ENCODE assay signal across 16 cellular contexts in the genomic region with DNA sequence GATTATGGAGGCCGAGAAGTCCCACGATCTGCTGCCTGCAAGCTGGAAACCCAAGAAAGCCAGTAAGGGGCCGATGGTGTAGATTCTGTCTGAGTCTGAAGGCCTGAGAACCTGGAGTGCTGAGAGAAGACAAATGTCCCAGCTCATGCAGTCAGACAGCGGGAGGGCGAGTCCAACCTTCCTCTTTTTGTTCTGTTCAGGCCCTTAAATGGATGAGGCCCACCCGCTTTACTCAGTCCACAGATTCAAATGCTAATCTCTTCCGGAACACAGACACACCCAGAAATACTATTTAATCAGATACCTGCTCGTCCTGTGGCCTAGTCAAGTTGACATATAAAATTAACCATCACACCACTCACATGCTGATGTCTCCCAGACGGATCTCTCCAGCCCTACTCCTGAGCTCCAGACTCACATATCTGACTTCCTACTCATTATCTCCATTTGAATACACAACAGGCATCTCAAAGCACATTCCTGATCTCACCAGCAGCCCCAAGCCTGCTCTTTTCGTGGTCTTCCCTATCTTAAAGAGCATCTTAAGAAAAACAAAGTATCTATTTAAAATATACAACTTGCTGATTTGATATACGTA. TPM values are rescaled to one million over a fixed set of nuclear protein-coding genes. Genes with fewer than 3 reads are reported as not detected.
DNase-seq lines count a peak whose midpoint lies in the region; ATAC-seq and TF ChIP-seq lines count a peak whose summit lies in the region.
"Had no signal": no experiment of that assay in that cellular context is flagged by ENCODE, and none has a peak within 500 bp of the region (broad histone marks: within the 10 kb centered on the region; RNA-seq: fewer than 3 reads in every experiment).

No MANE protein-coding gene starts in this region.

- H3K4me1 Mint-ChIP-seq in natural killer cell (peaks cover 27 to 31% of the 10 kb centered on the region in 2 donors), Calu3 (ENCODE audit: low read depth, unreplicated experiment) (no peaks in the 10 kb centered on the region)

- WGBS in ectodermal cell, 2 experiments, result 53 to 54% methylated on average over 10 of the region's 11 CpGs

- in situ Hi-C loops in Caki2 (cut with HindIII; ENCODE audit: low pct_unique_long_range_greater_than_20kb, low sequenced_read_pairs), result no loop called here

- no peak overlapping the region for H3K9ac ChIP-seq in NT2/D1 (ENCODE audit: insufficient read length, low read depth)

- H3K9me3 Mint-ChIP-seq in natural killer cell (no peaks in the 10 kb centered on the region), Calu3 (ENCODE audit: low read depth, unreplicated experiment) (peaks cover 4% of the 10 kb centered on the region)

- peak overlapping the region; percentile 12 for H3K27ac ChIP-seq in ectodermal cell (ENCODE audit: insufficient read depth, low read depth, low read length, poor library complexity, severe bottlenecking)

- DNase-seq in Caki2 (ENCODE audit: low read depth) (peak; percentile 31), NT2/D1 (ENCODE audit: low read depth, low spot score) (peak; percentile 68), natural killer cell (no peak), Calu3 (no peak), middle frontal gyrus (ENCODE audit: extremely low spot score, low spot score) (no peak), NCI-H524 (lab: John Stamatoyannopoulos, UW) (no peak)
- no peak for DNase-seq in activated CD4-positive, alpha-beta T cell treated with anti-CD3 and anti-CD28 coated beads, Interleukin-2, amount 50 U/mL, for 4 hours
- DNase-seq: amygdala; CD4-positive, CD25-positive, alpha-beta regulatory T cell; HCEC 1CT had no signal

- ATAC-seq in natural killer cell, result no peak

- H3K9me3 ChIP-seq in NT2/D1 (ENCODE audit: insufficient read depth, low read length), result no peaks in the 10 kb centered on the region
- H3K9me3 ChIP-seq in ectodermal cell (ENCODE audit: control insufficient read depth, low read length), result no peaks in the 10 kb centered on the region

- TF ChIP-seq CTCF in natural killer cell (IDR thresholded peaks at IDR 0.05), result no peak
- TF ChIP-seq CTCF in Calu3 (IDR thresholded peaks at IDR 0.05; ENCODE audit: unreplicated experiment), result no peak

- H3K27me3 Mint-ChIP-seq in natural killer cell (ENCODE audit: low read depth in 2 of 2), result no peaks in the 10 kb centered on the region
- no peaks in the 10 kb centered on the region for H3K27me3 Mint-ChIP-seq in Calu3 (ENCODE audit: unreplicated experiment)
- H3K27me3 Mint-ChIP-seq: CD4-positive, CD25-positive, alpha-beta regulatory T cell had no signal

- H3K4me3 Mint-ChIP-seq in natural killer cell (no peak overlapping the region), Calu3 (ENCODE audit: low read depth, unreplicated experiment) (no peak overlapping the region)
- H3K4me3 Mint-ChIP-seq: CD4-positive, CD25-positive, alpha-beta regulatory T cell had no signal

- CTCF ChIA-PET in Calu3 (lab: Charles Lee), result interaction anchor here (0.6 to 1.1 kb wide), 2 partner anchors 20 to 161 kb away, joined by 3 to 4 read pairs; no protein-coding TSS in a partner anchor

- H3K27me3 ChIP-seq in NT2/D1 (ENCODE audit: insufficient read depth, insufficient read length), result no peaks in the 10 kb centered on the region
- no peaks in the 10 kb centered on the region for H3K27me3 ChIP-seq in ectodermal cell (ENCODE audit: control insufficient read depth, insufficient read depth, low read length, poor library complexity, severe bottlenecking)

- H3K36me3 Mint-ChIP-seq in natural killer cell (no peaks in the 10 kb centered on the region), Calu3 (ENCODE audit: insufficient read depth, unreplicated experiment) (peaks cover 9% of the 10 kb centered on the region)

- H3K4me3 ChIP-seq in NT2/D1 (ENCODE audit: insufficient read length, low read depth) (no peak overlapping the region), ectodermal cell (ENCODE audit: insufficient read depth, low read depth, low read length) (no peak overlapping the region)

- H3K36me3 ChIP-seq in NT2/D1 (ENCODE audit: insufficient read depth, insufficient read length, low read length) (peaks cover 33% of the 10 kb centered on the region), ectodermal cell (ENCODE audit: control insufficient read depth, insufficient read depth, low read length) (peaks cover 7% of the 10 kb centered on the region)

- peaks cover 22% of the 10 kb centered on the region for H3K4me1 ChIP-seq in NT2/D1 (ENCODE audit: insufficient read depth, insufficient read length)
- H3K4me1 ChIP-seq in ectodermal cell (ENCODE audit: control insufficient read depth, insufficient read depth, low read length), result peaks cover 24% of the 10 kb centered on the region

- no TSS peak for BruUV-seq in Calu3 (replicated peaks; lab: Mats Ljungman, UMichigan)

- H3K27ac Mint-ChIP-seq in natural killer cell, result peak overlapping the region; percentile 8 to 50
- no peak overlapping the region for H3K27ac Mint-ChIP-seq in Calu3 (ENCODE audit: unreplicated experiment)

- intact Hi-C loops in natural killer cell (cut with micrococcal nuclease) (no loop called here), Calu3 (cut with micrococcal nuclease; ENCODE audit: unreplicated experiment) (no loop called here)

RNA-seq across cellular contexts. Expression of gene SRC, which starts 26.7 kb away (rescaled TPM):
- 124 and 153 TPM in 2 replicates for total RNA-seq in Caki2 (2014; rRNA removed; shearing (Covaris generic); ENCODE audit: low replicate concordance)
- 37.8 TPM for polyA plus RNA-seq in ectodermal cell (2013, experiment 1 of 4)
- 44.4 TPM for polyA plus RNA-seq in ectodermal cell (2013, experiment 2 of 4)
- polyA plus RNA-seq in ectodermal cell (2013, experiment 3 of 4), result 33.0 TPM
- polyA plus RNA-seq in ectodermal cell (2013, experiment 4 of 4), result 36.0 TPM
- total RNA-seq in natural killer cell, result 10 to 100 TPM in 2 of 3 donors, 1 to 10 TPM in 1; 2.3 to 15.6 (median 10.5) TPM
- 185 and 203 TPM in 2 replicates for total RNA-seq in Calu3 (2022)

RNA-seq across cellular contexts. Expression of gene MANBAL, which starts 29.8 kb away (rescaled TPM):
- 143 and 158 TPM in 2 replicates for total RNA-seq in Caki2 (2014; rRNA removed; shearing (Covaris generic); ENCODE audit: low replicate concordance)
- 67.3 TPM for polyA plus RNA-seq in ectodermal cell (2013, experiment 1 of 4)
- polyA plus RNA-seq in ectodermal cell (2013, experiment 2 of 4), result 68.0 TPM
- 58.8 TPM for polyA plus RNA-seq in ectodermal cell (2013, experiment 3 of 4)
- 63.8 TPM for polyA plus RNA-seq in ectodermal cell (2013, experiment 4 of 4)
- total RNA-seq in natural killer cell (1 to 10 TPM; 5.1 to 7.9 (median 6.4) TPM), Calu3 (2022) (77.0 and 77.2 TPM in 2 replicates)

RNA-seq across cellular contexts. Expression of gene GHRH, which starts 57.6 kb away (rescaled TPM):
- not detected in 2 replicates for total RNA-seq in Caki2 (2014; rRNA removed; shearing (Covaris generic); ENCODE audit: low replicate concordance)
- not detected for polyA plus RNA-seq in ectodermal cell (2013, experiment 1 of 4)
- 0.53 TPM for polyA plus RNA-seq in ectodermal cell (2013, experiment 2 of 4)
- not detected for polyA plus RNA-seq in ectodermal cell (2013, experiment 3 of 4)
- polyA plus RNA-seq in ectodermal cell (2013, experiment 4 of 4), result 0.49 TPM
- not detected for total RNA-seq in natural killer cell
- not detected in 2 replicates for total RNA-seq in Calu3 (2022)
- total RNA-seq: activated CD8-positive, alpha-beta memory T cell treated with anti-CD3 and anti-CD28 coated beads for 36 hours; CD4-positive, CD25-positive, alpha-beta regulatory T cell; kidney epithelial cell; LHCN-M2; NCI-H460 had no signal
- polyA plus RNA-seq: CD4-positive, CD25-positive, alpha-beta regulatory T cell; esophagus had no signal

Comparison
In these comparisons a context has a peak if more than half of its experiments do, and no peak if none do; other contexts are left out.
1. DNase-seq: peak in Caki2 (single experiment) and NT2/D1 (single experiment); none in natural killer cell (single experiment), Calu3 (single experiment), activated CD4-positive, alpha-beta T cell treated with anti-CD3 and anti-CD28 coated beads, Interleukin-2, amount 50 U/mL, for 4 hours (0 of 2), middle frontal gyrus (single experiment) and NCI-H524 (0 of 2).